11 cellular contexts compared by ENCODE assay signal in genomic region chr3:48432411-48433371, GRCh38. TPM values are rescaled to one million over a fixed set of nuclear protein-coding genes. Genes with fewer than 3 reads are reported as not detected.
A peak's percentile ranks its signal among the peaks of the same experiment; 100 is the strongest.
DNase-seq lines count a peak whose midpoint lies in the region; ATAC-seq, FAIRE-seq and TF ChIP-seq lines count a peak whose summit lies in the region.
"Had no signal": no experiment of that assay in that cellular context is flagged by ENCODE, and none has a peak within 500 bp of the region (broad histone marks: within the 10 kb centered on the region; RNA-seq: fewer than 3 reads in every experiment).

No MANE protein-coding gene starts in this region.

- peaks cover 51% of the 10 kb centered on the region for H3K4me1 Mint-ChIP-seq in brain
- H3K4me1 Mint-ChIP-seq in stimulated activated memory B cell treated with anti-CD40 and anti-IgM and Interleukin-4, amounts not matched to agents 10 μg/mL and 1 μg/mL and 100 μg/mL, for 72 hours, result peaks cover 9% of the 10 kb centered on the region

- H3K4me1 ChIP-seq in left ventricle myocardium inferior, result peaks cover 47% of the 10 kb centered on the region
- peaks cover 12 to 33% (median 21%) of the 10 kb centered on the region in 9 donors for H3K4me1 ChIP-seq in heart right ventricle
- H3K4me1 ChIP-seq in HepG2 (ENCODE audit: insufficient read depth, low read length), result peaks cover 75% of the 10 kb centered on the region

- H3K27me3 Mint-ChIP-seq in brain, result no peaks in the 10 kb centered on the region
- peaks cover 18% of the 10 kb centered on the region for H3K27me3 Mint-ChIP-seq in stimulated activated memory B cell treated with anti-CD40 and anti-IgM and Interleukin-4, amounts not matched to agents 10 μg/mL and 1 μg/mL and 100 μg/mL, for 72 hours

- TF ChIP-seq EP300 in HepG2 (IDR thresholded peaks at IDR 0.05; ENCODE audit: low read depth in 2 of 2, low read length in 2 of 2) (no peak), HepG2 (CRISPR knock-in tag; IDR thresholded peaks at IDR 0.05; ENCODE audit: borderline replicate concordance) (no peak)

- no peaks in the 10 kb centered on the region for H3K9me3 ChIP-seq in left ventricle myocardium inferior (replicated peaks)
- H3K9me3 ChIP-seq in heart right ventricle, result no peaks in the 10 kb centered on the region
- H3K9me3 ChIP-seq in HepG2 (ENCODE audit: low read length), result no peaks in the 10 kb centered on the region
- H3K9me3 ChIP-seq: BLaER1, left lung had no signal

- 0 out of 4 replicates have a peak, but pooled peaks of 1 of the 2 experiments have one; percentile 30 for TF ChIP-seq POLR2A in HepG2 (IDR thresholded peaks at IDR 0.05; ENCODE audit: insufficient read depth in 1 of 2, low read depth in 2 of 2, low read length in 2 of 2)

- H3K4me2 ChIP-seq in HepG2 (ENCODE audit: low read depth, low read length), result peak overlapping the region; percentile 49
- H3K4me2 ChIP-seq: BLaER1 had no signal

- intact Hi-C loops in left ventricle myocardium inferior (cut with micrococcal nuclease) (loop anchor here (10.0 kb wide), 1 partner anchor 158 kb away; no protein-coding TSS in a partner anchor), heart right ventricle (cut with DNase I) (loop anchor here in 2 of 10 donors (5.0 to 10.0 kb wide), 2 partner anchors 160 to 238 kb away; no protein-coding TSS in a partner anchor), HepG2 (cut with micrococcal nuclease; ENCODE audit: unreplicated experiment) (no loop called here)

- CTCF ChIA-PET in HepG2 (lab: Yijun Ruan, JAX; ENCODE audit: low intra/inter-chr PET ratio, low total read pairs), result interaction anchor here (5.7 kb wide), 1 partner anchor 32 kb away, joined by 117 read pairs; no protein-coding TSS in a partner anchor

- peaks cover 15% of the 10 kb centered on the region for H3K36me3 ChIP-seq in left ventricle myocardium inferior
- H3K36me3 ChIP-seq in heart right ventricle, result peaks cover 0 to 32% (median 10%) of the 10 kb centered on the region in 9 donors
- peaks cover 3 to 4% of the 10 kb centered on the region in 2 experiments; a peak in 4 of 5 replicates for H3K36me3 ChIP-seq in HepG2 (replicated peaks in 1 of 2; ENCODE audit: control insufficient read depth in 1 of 2, insufficient read depth in 2 of 2, low read length in 2 of 2)

- peak; percentile 5 for TF ChIP-seq CTCF in left ventricle myocardium inferior (IDR thresholded peaks at IDR 0.05; ENCODE audit: borderline replicate concordance)
- no peak for TF ChIP-seq CTCF in heart right ventricle (IDR thresholded peaks at IDR 0.05)
- peak in 1 of 2 experiments; percentile 31 for TF ChIP-seq CTCF in brain (conservative IDR thresholded peaks at IDR 0.05)
- peak; percentile 48 for TF ChIP-seq CTCF in HepG2 (CRISPR knock-in tag; IDR thresholded peaks at IDR 0.05)

- peaks cover 7% of the 10 kb centered on the region for H4K20me1 ChIP-seq in HepG2 (ENCODE audit: insufficient read depth, low read length)

- H3K27ac ChIP-seq in left ventricle myocardium inferior (replicated peaks), result peak overlapping the region; percentile 57
- H3K27ac ChIP-seq in heart right ventricle, result no peak overlapping the region
- peak overlapping the region; percentile 99 for H3K27ac ChIP-seq in HepG2 (ENCODE audit: extremely low read length, insufficient read depth, low read length)
- H3K27ac ChIP-seq: BLaER1 had no signal

- H3K79me2 ChIP-seq in HepG2 (ENCODE audit: insufficient read depth, low read length), result peaks cover 16% of the 10 kb centered on the region

- DNase-seq in left ventricle myocardium inferior (no peak), heart right ventricle (no peak), HepG2 (ENCODE audit: low spot score) (no peak), middle frontal gyrus (ENCODE audit: extremely low spot score, low spot score) (no peak)
- no peak for DNase-seq in activated T-cell treated with anti-CD3 and anti-CD28 coated beads, Interleukin-2, amount 50 U/mL, for 1 hour
- DNase-seq: T1000 had no signal

- TF ChIP-seq RAD21 in HepG2 (CRISPR knock-in tag; IDR thresholded peaks at IDR 0.05), result peak; percentile 17; the same call in 1 of the 2 replicates

- H3K27me3 ChIP-seq in left ventricle myocardium inferior (ENCODE audit: low read depth) (no peaks in the 10 kb centered on the region), heart right ventricle (peaks cover 0 to 10% (median 0%) of the 10 kb centered on the region in 7 donors), HepG2 (ENCODE audit: control insufficient read depth in 1 of 2, insufficient read depth in 2 of 2, low read length in 2 of 2) (no peaks in the 10 kb centered on the region)
- H3K27me3 ChIP-seq: BLaER1 had no signal

- peak; percentile 37 for FAIRE-seq in HepG2 (lab: Jason Lieb, UNC)

- peak overlapping the region; percentile 74 to 89 (median 76) for H3K27ac Mint-ChIP-seq in brain
- no peak overlapping the region for H3K27ac Mint-ChIP-seq in stimulated activated memory B cell treated with anti-CD40 and anti-IgM and Interleukin-4, amounts not matched to agents 10 μg/mL and 1 μg/mL and 100 μg/mL, for 72 hours

- peak overlapping the region; percentile 45; the same call in 1 of the 2 replicates for H3K9ac ChIP-seq in HepG2 (ENCODE audit: insufficient read depth, low read depth, low read length)
- H3K9ac ChIP-seq: BLaER1 had no signal

- H3K36me3 Mint-ChIP-seq in brain, result no peaks in the 10 kb centered on the region
- peaks cover 7% of the 10 kb centered on the region for H3K36me3 Mint-ChIP-seq in stimulated activated memory B cell treated with anti-CD40 and anti-IgM and Interleukin-4, amounts not matched to agents 10 μg/mL and 1 μg/mL and 100 μg/mL, for 72 hours

- no peak for ATAC-seq in heart right ventricle
- ATAC-seq in HepG2, result no peak
- no peak for ATAC-seq in HG03175 (IDR thresholded peaks at IDR 0.05; ENCODE audit: unreplicated experiment)
- ATAC-seq in stimulated activated memory B cell treated with anti-CD40 and anti-IgM and Interleukin-4, amounts not matched to agents 10 μg/mL and 1 μg/mL and 100 μg/mL, for 72 hours, result no peak

- H3K4me3 Mint-ChIP-seq in brain, result peak overlapping the region in 3 of 5 experiments; percentile 30 to 90 (median 37)
- no peak overlapping the region for H3K4me3 Mint-ChIP-seq in stimulated activated memory B cell treated with anti-CD40 and anti-IgM and Interleukin-4, amounts not matched to agents 10 μg/mL and 1 μg/mL and 100 μg/mL, for 72 hours

- H3K9me3 Mint-ChIP-seq in brain, result no peaks in the 10 kb centered on the region
- H3K9me3 Mint-ChIP-seq in stimulated activated memory B cell treated with anti-CD40 and anti-IgM and Interleukin-4, amounts not matched to agents 10 μg/mL and 1 μg/mL and 100 μg/mL, for 72 hours, result no peaks in the 10 kb centered on the region

- no peak overlapping the region for H3K4me3 ChIP-seq in left ventricle myocardium inferior
- H3K4me3 ChIP-seq in heart right ventricle, result no peak overlapping the region
- H3K4me3 ChIP-seq in HepG2 (replicated peaks in 1 of 3; ENCODE audit: insufficient read depth in 1 of 3, low read depth in 2 of 3, low read length in 3 of 3), result 0 out of 6 replicates have a peak overlapping the region, but pooled peaks of 1 of the 3 experiments have one; percentile 26
- H3K4me3 ChIP-seq: BLaER1 had no signal

- WGBS in heart right ventricle, 2 donors, result 84% methylated on average over 16 of the region's 16 CpGs
- WGBS in HepG2 (ENCODE audit: low lambda C conversion rate), result 90% methylated on average over 2 of the region's 16 CpGs

- in situ Hi-C loops in HepG2 (cut with HindIII; ENCODE audit: extremely low pct_ligation_motif_present, low pct_unique_long_range_greater_than_20kb), result no loop called here

- BruUV-seq in HepG2 (replicated peaks; lab: Mats Ljungman, UMichigan), result no TSS peak

- no peak overlapping the region for H2AFZ ChIP-seq in HepG2 (ENCODE audit: low read length)

- POLR2A ChIA-PET in HepG2 (lab: Yijun Ruan, JAX), result interaction anchor here (0.5 to 9.0 kb wide), 11 partner anchors 9 to 192 kb away, joined by 3 to 130 read pairs (median 15); partner anchors contain the start of genes ATRIP, CCDC51, TMA7 and ZNF589

RNA-seq across cellular contexts. Expression of gene PLXNB1, which starts 2.8 kb away (rescaled TPM):
- total RNA-seq in left ventricle myocardium inferior (42.6 TPM), heart right ventricle (10 to 100 TPM; 27.7 to 67.3 (median 32.4) TPM), HepG2 (2016; rRNA removed; fragmentation: Illumina TruSeq; extraction: Trizol) (25.4 and 86.0 TPM in 2 replicates)
- polyA plus RNA-seq in heart right ventricle (100 to 1,000 TPM in 1 of 2 donors, 10 to 100 TPM in 1; 30.1 to 135 TPM), brain (ENCODE audit: insufficient read depth, low read depth, low replicate concordance) (70.1 TPM), HepG2 (2011; rRNA removed) (143 and 179 TPM in 2 replicates)
- 33.1 and 33.9 TPM in 2 replicates for total RNA-seq in HepG2 (2016; cell fraction: cytosol; rRNA removed; fragmentation: Illumina TruSeq; extraction: Trizol; ENCODE audit: low read depth)
- total RNA-seq in HepG2 (2016; cell fraction: insoluble cytoplasmic fraction; rRNA removed; fragmentation: Illumina TruSeq; extraction: Trizol), result 23.9 and 92.3 TPM in 2 replicates
- total RNA-seq in HepG2 (2016; cell fraction: membrane; rRNA removed; fragmentation: Illumina TruSeq; extraction: Trizol), result 30.7 and 31.8 TPM in 2 replicates
- 140 and 158 TPM in 2 replicates for total RNA-seq in HepG2 (2016; cell fraction: nucleus; rRNA removed; fragmentation: Illumina TruSeq; extraction: Trizol)
- 71.5 and 83.2 TPM in 2 replicates for polyA plus RNA-seq in HepG2 (2011; cell fraction: cytosol; rRNA removed)
- 1,144 and 1,345 TPM in 2 replicates for polyA plus RNA-seq in HepG2 (2011; cell fraction: nucleus; rRNA removed)
- 140 and 149 TPM in 2 replicates for polyA plus RNA-seq in HepG2 (2012)
- polyA plus RNA-seq in HepG2 (2016; cell fraction: cytosol; fragmentation: Illumina TruSeq; extraction: Trizol; ENCODE audit: low read depth), result 5.5 and 6.7 TPM in 2 replicates
- polyA plus RNA-seq in HepG2 (2016; cell fraction: insoluble cytoplasmic fraction; fragmentation: Illumina TruSeq; extraction: Trizol; ENCODE audit: low read depth), result 23.3 and 26.9 TPM in 2 replicates
- polyA plus RNA-seq in HepG2 (2016; cell fraction: membrane; fragmentation: Illumina TruSeq; extraction: Trizol; ENCODE audit: low read depth), result 12.8 and 12.9 TPM in 2 replicates
- polyA plus RNA-seq in HepG2 (2016; cell fraction: nucleus; fragmentation: Illumina TruSeq; extraction: Trizol; ENCODE audit: insufficient read depth, low read depth), result 420 and 470 TPM in 2 replicates
- polyA minus RNA-seq in HepG2 (2011; rRNA and poly(A)+ RNA removed; ENCODE audit: low replicate concordance), result 83.4 and 325 TPM in 2 replicates
- 54.4 and 79.5 TPM in 2 replicates for polyA minus RNA-seq in HepG2 (2011; cell fraction: cytosol; rRNA and poly(A)+ RNA removed)
- 295 and 329 TPM in 2 replicates for polyA minus RNA-seq in HepG2 (2011; cell fraction: nucleus; rRNA and poly(A)+ RNA removed)

RNA-seq across cellular contexts. Expression of gene CCDC51, which starts 7.2 kb away (rescaled TPM):
- total RNA-seq in left ventricle myocardium inferior (13.9 TPM), heart right ventricle (10 to 100 TPM in 8 of 10 donors, 1 to 10 TPM in 2; 9.5 to 14.3 (median 12.2) TPM), HepG2 (2016; rRNA removed; fragmentation: Illumina TruSeq; extraction: Trizol) (29.4 and 38.3 TPM in 2 replicates)
- polyA plus RNA-seq in heart right ventricle (10 to 100 TPM in 1 of 2 donors, 1 to 10 TPM in 1; 4.7 to 11.0 TPM), brain (ENCODE audit: insufficient read depth, low read depth, low replicate concordance) (11.4 TPM), HepG2 (2011; rRNA removed) (15.5 and 18.1 TPM in 2 replicates)
- 7.6 and 8.2 TPM in 2 replicates for total RNA-seq in HepG2 (2016; cell fraction: cytosol; rRNA removed; fragmentation: Illumina TruSeq; extraction: Trizol; ENCODE audit: low read depth)
- 33.5 and 38.7 TPM in 2 replicates for total RNA-seq in HepG2 (2016; cell fraction: insoluble cytoplasmic fraction; rRNA removed; fragmentation: Illumina TruSeq; extraction: Trizol)
- 12.2 and 12.5 TPM in 2 replicates for total RNA-seq in HepG2 (2016; cell fraction: membrane; rRNA removed; fragmentation: Illumina TruSeq; extraction: Trizol)
- 12.4 and 13.6 TPM in 2 replicates for total RNA-seq in HepG2 (2016; cell fraction: nucleus; rRNA removed; fragmentation: Illumina TruSeq; extraction: Trizol)
- 16.8 and 19.2 TPM in 2 replicates for polyA plus RNA-seq in HepG2 (2011; cell fraction: cytosol; rRNA removed)
- 6.5 and 8.5 TPM in 2 replicates for polyA plus RNA-seq in HepG2 (2011; cell fraction: nucleus; rRNA removed)
- 8.4 and 9.8 TPM in 2 replicates for polyA plus RNA-seq in HepG2 (2012)
- 3.9 and 4.9 TPM in 2 replicates for polyA plus RNA-seq in HepG2 (2016; cell fraction: cytosol; fragmentation: Illumina TruSeq; extraction: Trizol; ENCODE audit: low read depth)
- 29.3 and 29.9 TPM in 2 replicates for polyA plus RNA-seq in HepG2 (2016; cell fraction: insoluble cytoplasmic fraction; fragmentation: Illumina TruSeq; extraction: Trizol; ENCODE audit: low read depth)
- polyA plus RNA-seq in HepG2 (2016; cell fraction: membrane; fragmentation: Illumina TruSeq; extraction: Trizol; ENCODE audit: low read depth), result 8.0 TPM in 2 replicates
- 16.3 and 19.0 TPM in 2 replicates for polyA plus RNA-seq in HepG2 (2016; cell fraction: nucleus; fragmentation: Illumina TruSeq; extraction: Trizol; ENCODE audit: insufficient read depth, low read depth)
- polyA minus RNA-seq in HepG2 (2011; rRNA and poly(A)+ RNA removed; ENCODE audit: low replicate concordance), result 11.3 and 25.4 TPM in 2 replicates
- 4.5 and 4.7 TPM in 2 replicates for polyA minus RNA-seq in HepG2 (2011; cell fraction: cytosol; rRNA and poly(A)+ RNA removed)
- polyA minus RNA-seq in HepG2 (2011; cell fraction: nucleus; rRNA and poly(A)+ RNA removed), result 3.0 and 3.3 TPM in 2 replicates

RNA-seq across cellular contexts. Expression of gene TMA7, which starts 7.4 kb away (rescaled TPM):
- total RNA-seq in left ventricle myocardium inferior, result 258 TPM
- 100 to 1,000 TPM; 140 to 227 (median 193) TPM for total RNA-seq in heart right ventricle
- polyA plus RNA-seq in heart right ventricle, result 1,000 to 10,000 TPM in 1 of 2 donors, 100 to 1,000 TPM in 1; 365 to 1,063 TPM
- polyA plus RNA-seq in brain (ENCODE audit: insufficient read depth, low read depth, low replicate concordance), result 232 TPM
- 486 and 510 TPM in 2 replicates for total RNA-seq in HepG2 (2016; rRNA removed; fragmentation: Illumina TruSeq; extraction: Trizol)
- total RNA-seq in HepG2 (2016; cell fraction: cytosol; rRNA removed; fragmentation: Illumina TruSeq; extraction: Trizol; ENCODE audit: low read depth), result 913 and 1,296 TPM in 2 replicates
- total RNA-seq in HepG2 (2016; cell fraction: insoluble cytoplasmic fraction; rRNA removed; fragmentation: Illumina TruSeq; extraction: Trizol), result 511 and 522 TPM in 2 replicates
- total RNA-seq in HepG2 (2016; cell fraction: membrane; rRNA removed; fragmentation: Illumina TruSeq; extraction: Trizol), result 763 and 886 TPM in 2 replicates
- total RNA-seq in HepG2 (2016; cell fraction: nucleus; rRNA removed; fragmentation: Illumina TruSeq; extraction: Trizol), result 177 and 187 TPM in 2 replicates
- 80.9 and 100 TPM in 2 replicates for polyA plus RNA-seq in HepG2 (2011; rRNA removed)
- polyA plus RNA-seq in HepG2 (2011; cell fraction: cytosol; rRNA removed), result 69.9 and 96.6 TPM in 2 replicates
- 23.2 and 42.0 TPM in 2 replicates for polyA plus RNA-seq in HepG2 (2011; cell fraction: nucleus; rRNA removed)
- 194 and 244 TPM in 2 replicates for polyA plus RNA-seq in HepG2 (2012)
- polyA plus RNA-seq in HepG2 (2016; cell fraction: cytosol; fragmentation: Illumina TruSeq; extraction: Trizol; ENCODE audit: low read depth), result 1,200 and 1,620 TPM in 2 replicates
- 517 and 532 TPM in 2 replicates for polyA plus RNA-seq in HepG2 (2016; cell fraction: insoluble cytoplasmic fraction; fragmentation: Illumina TruSeq; extraction: Trizol; ENCODE audit: low read depth)
- polyA plus RNA-seq in HepG2 (2016; cell fraction: membrane; fragmentation: Illumina TruSeq; extraction: Trizol; ENCODE audit: low read depth), result 742 and 956 TPM in 2 replicates
- 336 and 389 TPM in 2 replicates for polyA plus RNA-seq in HepG2 (2016; cell fraction: nucleus; fragmentation: Illumina TruSeq; extraction: Trizol; ENCODE audit: insufficient read depth, low read depth)
- polyA minus RNA-seq in HepG2 (2011; rRNA and poly(A)+ RNA removed; ENCODE audit: low replicate concordance), result 4.4 and 15.7 TPM in 2 replicates
- 18.7 and 23.2 TPM in 2 replicates for polyA minus RNA-seq in HepG2 (2011; cell fraction: cytosol; rRNA and poly(A)+ RNA removed)
- 18.4 and 25.9 TPM in 2 replicates for polyA minus RNA-seq in HepG2 (2011; cell fraction: nucleus; rRNA and poly(A)+ RNA removed)

RNA-seq across cellular contexts. Expression of gene ATRIP, which starts 13.8 kb away (rescaled TPM):
- total RNA-seq in left ventricle myocardium inferior, result 4.3 TPM
- total RNA-seq in heart right ventricle, result 1 to 10 TPM; 2.2 to 5.4 (median 3.8) TPM
- polyA plus RNA-seq in heart right ventricle, result 1 to 10 TPM; 4.5 to 5.1 TPM
- 5.9 TPM for polyA plus RNA-seq in brain (ENCODE audit: insufficient read depth, low read depth, low replicate concordance)
- total RNA-seq in HepG2 (2016; rRNA removed; fragmentation: Illumina TruSeq; extraction: Trizol), result 11.4 and 12.5 TPM in 2 replicates
- total RNA-seq in HepG2 (2016; cell fraction: cytosol; rRNA removed; fragmentation: Illumina TruSeq; extraction: Trizol; ENCODE audit: low read depth), result 2.6 and 2.7 TPM in 2 replicates
- 9.5 and 10.4 TPM in 2 replicates for total RNA-seq in HepG2 (2016; cell fraction: insoluble cytoplasmic fraction; rRNA removed; fragmentation: Illumina TruSeq; extraction: Trizol)
- 2.4 and 3.4 TPM in 2 replicates for total RNA-seq in HepG2 (2016; cell fraction: membrane; rRNA removed; fragmentation: Illumina TruSeq; extraction: Trizol)
- 7.4 and 11.0 TPM in 2 replicates for total RNA-seq in HepG2 (2016; cell fraction: nucleus; rRNA removed; fragmentation: Illumina TruSeq; extraction: Trizol)
- polyA plus RNA-seq in HepG2 (2011; rRNA removed), result 5.1 and 5.3 TPM in 2 replicates
- 3.7 and 4.7 TPM in 2 replicates for polyA plus RNA-seq in HepG2 (2011; cell fraction: cytosol; rRNA removed)
- 12.6 and 13.3 TPM in 2 replicates for polyA plus RNA-seq in HepG2 (2011; cell fraction: nucleus; rRNA removed)
- polyA plus RNA-seq in HepG2 (2012), result 3.2 and 4.1 TPM in 2 replicates
- polyA plus RNA-seq in HepG2 (2016; cell fraction: cytosol; fragmentation: Illumina TruSeq; extraction: Trizol; ENCODE audit: low read depth), result 0.97 and 1.0 TPM in 2 replicates
- polyA plus RNA-seq in HepG2 (2016; cell fraction: insoluble cytoplasmic fraction; fragmentation: Illumina TruSeq; extraction: Trizol; ENCODE audit: low read depth), result 7.8 and 11.5 TPM in 2 replicates
- 1.2 and 1.5 TPM in 2 replicates for polyA plus RNA-seq in HepG2 (2016; cell fraction: membrane; fragmentation: Illumina TruSeq; extraction: Trizol; ENCODE audit: low read depth)
- polyA plus RNA-seq in HepG2 (2016; cell fraction: nucleus; fragmentation: Illumina TruSeq; extraction: Trizol; ENCODE audit: insufficient read depth, low read depth), result 14.7 and 21.6 TPM in 2 replicates
- 11.5 and 35.8 TPM in 2 replicates for polyA minus RNA-seq in HepG2 (2011; rRNA and poly(A)+ RNA removed; ENCODE audit: low replicate concordance)
- 2.1 and 3.8 TPM in 2 replicates for polyA minus RNA-seq in HepG2 (2011; cell fraction: cytosol; rRNA and poly(A)+ RNA removed)
- 5.2 and 9.8 TPM in 2 replicates for polyA minus RNA-seq in HepG2 (2011; cell fraction: nucleus; rRNA and poly(A)+ RNA removed)

Comparison
In these comparisons a context has a peak if more than half of its experiments do, and no peak if none do; other contexts are left out.
1. H3K27ac ChIP-seq: peak in left ventricle myocardium inferior (single experiment) and HepG2 (single experiment); none in heart right ventricle (0 of 10).
2. CTCF ChIP-seq: peak in left ventricle myocardium inferior (single experiment) and HepG2 (single experiment); none in heart right ventricle (0 of 9).